In the genomic region with DNA sequence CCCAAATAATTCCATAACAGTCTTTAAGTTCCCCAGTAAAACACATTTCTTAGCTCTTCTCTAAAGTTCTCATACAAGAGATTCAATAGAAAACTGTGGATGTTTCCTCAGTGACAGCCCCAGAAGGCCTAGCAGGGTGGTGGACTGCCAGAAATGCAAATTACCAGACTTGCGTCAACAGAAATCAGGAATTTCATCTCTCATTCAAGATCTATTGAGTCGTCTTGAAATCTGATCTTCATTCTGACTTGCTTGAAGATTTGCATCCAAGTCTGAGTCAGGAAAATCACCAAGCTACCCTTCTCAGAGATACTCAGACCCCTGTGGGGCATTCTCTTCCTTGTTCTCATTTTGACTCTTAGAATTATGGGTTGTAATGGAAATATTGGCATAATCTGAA, we compare ENCODE assay signal across 1 cellular context.
TF ChIP-seq lines count a peak whose summit lies in the region.

No MANE protein-coding gene starts in this region.

TF ChIP-seq in IMR-90, 13 proteins besides CTCF, POLR2A, EP300 and RAD21:
- TF ChIP-seq ELK1 (IDR thresholded peaks at IDR 0.05; ENCODE audit: borderline replicate concordance, low read depth, low read length) (no peak), BHLHE40 (IDR thresholded peaks at IDR 0.05; ENCODE audit: low read depth, low read length) (no peak), NFE2L2 (IDR thresholded peaks at IDR 0.05; ENCODE audit: low read depth, low read length) (no peak), MAFK (IDR thresholded peaks at IDR 0.05; ENCODE audit: low read depth, low read length) (no peak), MXI1 (IDR thresholded peaks at IDR 0.05; ENCODE audit: borderline replicate concordance, low read depth, low read length) (no peak), CHD1 (IDR thresholded peaks at IDR 0.05; ENCODE audit: low read depth, low read length) (no peak), MAZ (IDR thresholded peaks at IDR 0.05; ENCODE audit: borderline replicate concordance, low read depth, low read length) (no peak), CEBPB (IDR thresholded peaks at IDR 0.05; ENCODE audit: low read depth, low read length) (no peak), RCOR1 (IDR thresholded peaks at IDR 0.05; ENCODE audit: insufficient replicate concordance, low read length) (no peak), SMC3 (IDR thresholded peaks at IDR 0.05; ENCODE audit: low read depth, low read length) (no peak), RFX5 (IDR thresholded peaks at IDR 0.05; ENCODE audit: low read depth, low read length) (no peak), FOS (IDR thresholded peaks at IDR 0.05; ENCODE audit: low read depth, low read length) (no peak)
- TF ChIP-seq, protein P1, sequence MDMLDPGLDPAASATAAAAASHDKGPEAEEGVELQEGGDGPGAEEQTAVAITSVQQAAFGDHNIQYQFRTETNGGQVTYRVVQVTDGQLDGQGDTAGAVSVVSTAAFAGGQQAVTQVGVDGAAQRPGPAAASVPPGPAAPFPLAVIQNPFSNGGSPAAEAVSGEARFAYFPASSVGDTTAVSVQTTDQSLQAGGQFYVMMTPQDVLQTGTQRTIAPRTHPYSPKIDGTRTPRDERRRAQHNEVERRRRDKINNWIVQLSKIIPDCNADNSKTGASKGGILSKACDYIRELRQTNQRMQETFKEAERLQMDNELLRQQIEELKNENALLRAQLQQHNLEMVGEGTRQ (IDR thresholded peaks at IDR 0.05; ENCODE audit: low read depth, low read length): no peak
